ENCODE assay signal across 9 cellular contexts in the genomic region with DNA sequence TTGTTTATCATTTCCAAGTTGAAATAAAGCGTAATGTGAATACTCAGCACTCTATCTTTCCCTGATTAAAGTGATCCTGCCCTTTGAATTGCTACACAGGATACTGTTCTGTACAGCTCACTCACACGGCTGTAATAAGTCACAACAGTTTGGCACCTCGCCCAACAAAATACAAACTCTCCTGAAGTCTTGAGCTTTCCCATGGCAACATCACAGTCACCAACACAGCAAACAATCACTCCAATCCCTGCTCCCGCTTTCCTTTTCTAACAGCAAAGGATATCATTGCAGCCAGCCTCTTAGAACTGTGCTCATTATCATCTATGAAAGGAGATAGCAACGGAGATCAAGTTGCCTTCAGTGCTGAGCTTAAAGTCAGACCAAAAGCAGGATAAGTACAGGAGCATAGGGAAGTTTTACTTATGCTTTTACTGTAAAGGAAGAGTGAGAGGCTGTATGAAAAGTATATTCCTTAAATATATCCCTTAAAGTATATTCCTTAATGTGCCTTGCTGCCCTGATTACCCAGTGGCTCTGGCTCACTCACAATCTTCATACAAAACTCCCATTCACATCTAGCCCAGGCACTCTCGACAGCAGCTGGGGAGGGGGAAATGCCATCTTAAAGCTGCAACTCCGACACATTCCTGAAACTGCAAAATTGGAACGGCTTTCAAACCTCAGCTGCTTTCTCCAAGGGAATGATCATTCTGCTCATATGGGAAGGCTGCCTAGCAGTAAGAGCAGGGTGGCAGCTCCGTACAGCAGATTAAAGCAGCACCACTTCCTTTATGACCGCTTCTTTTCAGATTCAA. TPM values are rescaled to one million over a fixed set of nuclear protein-coding genes. Genes with fewer than 3 reads are reported as not detected.
DNase-seq lines count a peak whose midpoint lies in the region; ATAC-seq, FAIRE-seq and TF ChIP-seq lines count a peak whose summit lies in the region.
"Had no signal": no experiment of that assay in that cellular context is flagged by ENCODE, and none has a peak within 500 bp of the region (broad histone marks: within the 10 kb centered on the region; RNA-seq: fewer than 3 reads in every experiment).

No MANE protein-coding gene starts in this region.

- POLR2A ChIA-PET in endothelial cell of umbilical vein (lab: Charles Lee) = interaction anchor here (0.6 to 0.9 kb wide), 4 partner anchors 13 to 99 kb away, joined by 3 to 4 read pairs (median 3); no protein-coding TSS in a partner anchor

- H3K36me3 ChIP-seq in endothelial cell of umbilical vein (ENCODE audit: control insufficient read depth in 2 of 2, extremely low read depth in 1 of 2, insufficient read depth in 2 of 2, low read length in 2 of 2) (no peaks in the 10 kb centered on the region), mesodermal cell (ENCODE audit: control insufficient read depth, insufficient read depth, low read length) (peaks cover 10% of the 10 kb centered on the region), thyroid gland (no peaks in the 10 kb centered on the region)

- H3K27ac ChIP-seq in endothelial cell of umbilical vein (ENCODE audit: insufficient read depth, low read depth, low read length) (peak overlapping the region; percentile 98), mesodermal cell (ENCODE audit: low read depth, low read length, severe bottlenecking) (peak overlapping the region; percentile 99), thyroid gland (peak overlapping the region; percentile 91 to 92 (median 91))

- peak overlapping the region; percentile 81 for H3K4me2 ChIP-seq in endothelial cell of umbilical vein (ENCODE audit: insufficient read depth, low read length)

- TSS peak; percentile 93 for BruUV-seq in endothelial cell of umbilical vein (replicated peaks; lab: Mats Ljungman, UMichigan)

- no peak for ATAC-seq in GM19328 (IDR thresholded peaks at IDR 0.05; ENCODE audit: unreplicated experiment)

- no peaks in the 10 kb centered on the region for H4K20me1 ChIP-seq in endothelial cell of umbilical vein (replicated peaks; ENCODE audit: control insufficient read depth, extremely low read depth, insufficient read depth, low read length)

- no peaks in the 10 kb centered on the region for H3K27me3 ChIP-seq in endothelial cell of umbilical vein (ENCODE audit: control insufficient read depth in 2 of 2, insufficient read depth in 2 of 2, low read length in 2 of 2)
- H3K27me3 ChIP-seq in thyroid gland = no peaks in the 10 kb centered on the region

- no peak overlapping the region for H2AFZ ChIP-seq in endothelial cell of umbilical vein (ENCODE audit: low read depth, low read length)

- CTCF ChIA-PET in endothelial cell of umbilical vein (lab: Charles Lee) = interaction anchor here (0.8 to 10.5 kb wide), 9 partner anchors 12 to 458 kb away, joined by 3 to 156 read pairs (median 5); a partner anchor contains a TSS

- H3K4me3 ChIP-seq in endothelial cell of umbilical vein (replicated peaks in 1 of 3; ENCODE audit: insufficient read depth in 1 of 3, low read depth in 1 of 3, low read length in 3 of 3) (peak overlapping the region in 2 of 3 experiments; percentile 8 to 24), mesodermal cell (ENCODE audit: extremely low read depth, insufficient read depth, low read length, poor library complexity, severe bottlenecking) (peak overlapping the region; percentile 3), thyroid gland (replicated peaks in 1 of 3) (no peak overlapping the region)

- H3K4me1 ChIP-seq in endothelial cell of umbilical vein (ENCODE audit: control insufficient read depth, extremely low read depth, insufficient read depth, low read length) (peaks cover 84% of the 10 kb centered on the region), mesodermal cell (ENCODE audit: control insufficient read depth, insufficient read depth, low read length, poor library complexity, severe bottlenecking) (peaks cover 70% of the 10 kb centered on the region), thyroid gland (peaks cover 61 to 73% of the 10 kb centered on the region in 2 donors)

- peak; percentile 52 for TF ChIP-seq POLR2A in endothelial cell of umbilical vein (IDR thresholded peaks at IDR 0.05; ENCODE audit: low read depth, low read length)
- peak in 1 of 2 donors; percentile 58 for TF ChIP-seq POLR2A in thyroid gland (IDR thresholded peaks at IDR 0.05)

- H3K9ac ChIP-seq in endothelial cell of umbilical vein (replicated peaks; ENCODE audit: extremely low read depth, insufficient read depth, low read length) = peak overlapping the region; percentile 92

- H3K9me1 ChIP-seq in endothelial cell of umbilical vein (replicated peaks; ENCODE audit: control insufficient read depth, extremely low read depth, insufficient read depth, low read length) = no peaks in the 10 kb centered on the region

- DNase-seq in AG08396 (ENCODE audit: low spot score) = peak; percentile 78
- DNase-seq in HK-2 (ENCODE audit: unreplicated experiment) = peak; percentile 63
- DNase-seq in SK-N-DZ (ENCODE audit: low spot score) = peak; percentile 0
- DNase-seq in endothelial cell of umbilical vein (ENCODE audit: low read depth, low spot score) = peak; percentile 99
- DNase-seq in thyroid gland = peak; percentile 89 to 92
- DNase-seq in activated effector memory CD4-positive, alpha-beta T cell treated with anti-CD3 and anti-CD28 coated beads, Interleukin-2, amount 50 U/mL, for 16 hours = no peak

- H3K79me2 ChIP-seq in endothelial cell of umbilical vein (ENCODE audit: control insufficient read depth, insufficient read depth, low read length) = peaks cover 16% of the 10 kb centered on the region

- no peak for TF ChIP-seq CTCF in endothelial cell of umbilical vein (IDR thresholded peaks at IDR 0.05; ENCODE audit: extremely low read depth in 1 of 2, insufficient read depth in 1 of 2, low read depth in 1 of 2, low read length in 2 of 2)
- no peak for TF ChIP-seq CTCF in thyroid gland (IDR thresholded peaks at IDR 0.05)

- intact Hi-C loops in endothelial cell of umbilical vein (cut with micrococcal nuclease) (loop anchor here (1.0 to 2.0 kb wide), 15 partner anchors 35 to 518 kb away; a partner anchor contains a TSS), thyroid gland (cut with DNase I) (no loop called here)

- FAIRE-seq in endothelial cell of umbilical vein (lab: Jason Lieb, UNC) = peak; percentile 80
- FAIRE-seq: GM18507 had no signal

- dilution Hi-C loops in endothelial cell of umbilical vein (cut with MboI; ENCODE audit: extremely low pct_ligation_motif_present, low sequenced_read_pairs) = no loop called here

- 50 to 65% methylated on average over 4 to 6 of the region's 10 CpGs for WGBS in mesodermal cell (ENCODE audit: insufficient coverage in 2 of 2), 2 experiments
- 8 to 10% methylated on average over 10 of the region's 10 CpGs for WGBS in thyroid gland, 2 donors

- H3K9me3 ChIP-seq in endothelial cell of umbilical vein (replicated peaks; ENCODE audit: control insufficient read depth, insufficient read depth, low read length) (no peaks in the 10 kb centered on the region), mesodermal cell (ENCODE audit: control insufficient read depth, low read length) (no peaks in the 10 kb centered on the region), thyroid gland (no peaks in the 10 kb centered on the region)

TF ChIP-seq in endothelial cell of umbilical vein, 7 proteins besides CTCF, POLR2A, EP300 and RAD21:
- TF ChIP-seq, protein P1, sequence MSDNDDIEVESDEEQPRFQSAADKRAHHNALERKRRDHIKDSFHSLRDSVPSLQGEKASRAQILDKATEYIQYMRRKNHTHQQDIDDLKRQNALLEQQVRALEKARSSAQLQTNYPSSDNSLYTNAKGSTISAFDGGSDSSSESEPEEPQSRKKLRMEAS (IDR thresholded peaks at IDR 0.05; ENCODE audit: insufficient read depth, insufficient read length) = no peak
- TF ChIP-seq GATA2 (IDR thresholded peaks at IDR 0.05; ENCODE audit: insufficient read depth, insufficient read length, low read depth, low read length) = peak; percentile 17
- peak; percentile 55 for TF ChIP-seq FOS (IDR thresholded peaks at IDR 0.05; ENCODE audit: borderline replicate concordance, insufficient read depth, low read length)
- TF ChIP-seq EZH2 (IDR thresholded peaks at IDR 0.05; ENCODE audit: borderline replicate concordance, low read depth, low read length, severe bottlenecking) = no peak
- TF ChIP-seq POLR2AphosphoS5 (IDR thresholded peaks at IDR 0.05; ENCODE audit: insufficient read depth, low read depth, low read length) = peak; percentile 67
- TF ChIP-seq MYC (IDR thresholded peaks at IDR 0.05; ENCODE audit: low read depth, low read length) = no peak
- peak; percentile 49 for TF ChIP-seq JUN (IDR thresholded peaks at IDR 0.05; ENCODE audit: borderline replicate concordance, insufficient read depth, insufficient read length, low read depth)
TF ChIP-seq in endothelial cell of umbilical vein: peak in this region for 4.

RNA-seq across cellular contexts. Expression of a gene that starts 35.9 kb away (rescaled TPM):
- 4.7 and 6.4 TPM in 2 replicates for polyA plus RNA-seq in SK-N-DZ (2014; cell fraction: cytosol; rRNA removed)
- 3.4 and 3.5 TPM in 2 replicates for polyA plus RNA-seq in SK-N-DZ (2014; cell fraction: nucleus; rRNA removed)
- total RNA-seq in endothelial cell of umbilical vein (16.8 and 17.1 TPM in 2 replicates), thyroid gland (10 to 100 TPM; 19.0 to 36.4 (median 31.4) TPM)
- polyA plus RNA-seq in endothelial cell of umbilical vein = 12.4 and 15.9 TPM in 2 replicates
- polyA plus RNA-seq in endothelial cell of umbilical vein (2011; cell fraction: cytosol; rRNA removed) = 9.5 and 10.3 TPM in 2 replicates
- polyA plus RNA-seq in endothelial cell of umbilical vein (2011; cell fraction: nucleus; rRNA removed) = 13.0 and 13.3 TPM in 2 replicates
- 6.1 and 8.9 TPM in 2 replicates for polyA plus RNA-seq in endothelial cell of umbilical vein (2012)
- 28.1 and 29.1 TPM in 2 replicates for polyA minus RNA-seq in endothelial cell of umbilical vein
- polyA minus RNA-seq in endothelial cell of umbilical vein (2011; cell fraction: cytosol; rRNA and poly(A)+ RNA removed) = 0.92 TPM
- 38.9 and 40.4 TPM in 2 replicates for polyA minus RNA-seq in endothelial cell of umbilical vein (2011; cell fraction: nucleus; rRNA and poly(A)+ RNA removed)
- 28.1 TPM for polyA plus RNA-seq in mesodermal cell (2013, experiment 1 of 2)
- 22.3 TPM for polyA plus RNA-seq in mesodermal cell (2013, experiment 2 of 2)

Comparison
In these comparisons a context has a peak if more than half of its experiments do, and no peak if none do; other contexts are left out.
1. H3K4me3 ChIP-seq: peak in endothelial cell of umbilical vein (2 of 3) and mesodermal cell (single experiment); none in thyroid gland (0 of 3).
2. Peak in every context shown above with its lines, with median percentiles within 50 percentile points of each other: H3K27ac ChIP-seq.